Comparison of ENCODE assay signal across 8 cellular contexts in genomic region chr9:69174645-69175487, GRCh38. TPM values are rescaled to one million over a fixed set of nuclear protein-coding genes. Genes with fewer than 3 reads are reported as not detected.
A peak's percentile ranks its signal among the peaks of the same experiment; 100 is the strongest.
DNase-seq lines count a peak whose midpoint lies in the region; ATAC-seq and TF ChIP-seq lines count a peak whose summit lies in the region.

No MANE protein-coding gene starts in this region.

- no peaks in the 10 kb centered on the region for H3K36me3 ChIP-seq in esophagus (ENCODE audit: control insufficient read depth in 2 of 2, insufficient read depth in 2 of 2, low read length in 1 of 2)
- H3K36me3 ChIP-seq in tibial artery: no peaks in the 10 kb centered on the region

- intact Hi-C loops in tibial artery (cut with DNase I; ENCODE audit: low total_unique reads): no loop called here

- H3K36me3 Mint-ChIP-seq in IgD-negative memory B cell: no peaks in the 10 kb centered on the region

- H3K9me3 Mint-ChIP-seq in IgD-negative memory B cell: no peaks in the 10 kb centered on the region

- no peak overlapping the region for H3K27ac Mint-ChIP-seq in IgD-negative memory B cell

- peak; percentile 2 for DNase-seq in NCI-H2227 (lab: John Stamatoyannopoulos, UW; ENCODE audit: unreplicated experiment)
- no peak for DNase-seq in NCI-H2227 treated with DMSO at 0.1 percent for 48 hours (lab: John Stamatoyannopoulos, UW)
- peak; percentile 40 for DNase-seq in activated CD4-positive, CD25-positive, alpha-beta regulatory T cell treated with anti-CD3 and anti-CD28 coated beads, Interleukin-2, amount 50 U/mL, for 72 hours
- peak; percentile 97 for DNase-seq in myocyte (ENCODE audit: low read depth)
- DNase-seq in tibial artery: peak; percentile 80 to 81

- H3K27me3 Mint-ChIP-seq in IgD-negative memory B cell: peaks cover 32% of the 10 kb centered on the region

- H3K4me3 ChIP-seq in esophagus (ENCODE audit: low read depth in 1 of 2, low read length in 2 of 2) (peak overlapping the region; percentile 59 to 77), tibial artery (peak overlapping the region; percentile 71 to 81)

- peaks cover 12 to 33% (median 20%) of the 10 kb centered on the region in 3 donors for H3K4me1 Mint-ChIP-seq in IgD-negative memory B cell

- H3K27ac ChIP-seq in esophagus (ENCODE audit: low read depth in 2 of 2, low read length in 1 of 2) (peak overlapping the region; percentile 56 to 63), tibial artery (peak overlapping the region; percentile 77 to 82)

- ATAC-seq in GM21825 (IDR thresholded peaks at IDR 0.05; ENCODE audit: unreplicated experiment): peak; percentile 56

- H3K9me3 ChIP-seq in esophagus (ENCODE audit: control insufficient read depth in 2 of 2, insufficient read depth in 1 of 2, low read depth in 1 of 2, low read length in 1 of 2) (no peaks in the 10 kb centered on the region), tibial artery (no peaks in the 10 kb centered on the region)

- H3K27me3 ChIP-seq in esophagus (ENCODE audit: control insufficient read depth in 1 of 2, insufficient read depth in 2 of 2, low read length in 2 of 2) (no peaks in the 10 kb centered on the region), tibial artery (no peaks in the 10 kb centered on the region)

- peak overlapping the region; percentile 79 to 89 (median 88) for H3K4me3 Mint-ChIP-seq in IgD-negative memory B cell

- peaks cover 4 to 10% of the 10 kb centered on the region in 2 donors for H3K4me1 ChIP-seq in esophagus (ENCODE audit: control insufficient read depth in 2 of 2, insufficient read depth in 2 of 2, low read length in 1 of 2)
- H3K4me1 ChIP-seq in tibial artery: peaks cover 0 to 54% (median 22%) of the 10 kb centered on the region in 4 donors

- no peak for TF ChIP-seq CTCF in tibial artery (IDR thresholded peaks at IDR 0.05)

- WGBS in esophagus, 2 donors: 9 to 19% methylated on average over 19 of the region's 19 CpGs

RNA-seq across cellular contexts. Expression of gene TJP2, which starts 0.8 kb away (rescaled TPM):
- polyA plus RNA-seq in IgD-negative memory B cell: 0.81 TPM
- polyA plus RNA-seq in esophagus: 10 to 100 TPM; 61.5 to 63.9 TPM
- 12.2 and 13.5 TPM in 2 replicates for total RNA-seq in myocyte
- 2.5 TPM for polyA plus RNA-seq in myocyte (2012)

Comparison
In these comparisons a context has a peak if more than half of its experiments do, and no peak if none do; other contexts are left out.
1. RNA of gene TJP2, which starts 0.8 kb away (polyA plus RNA-seq): 61.5 to 63.9 TPM in esophagus; 0.81 TPM in IgD-negative memory B cell (single experiment); every median in the first group is over 10 times any median in the second.